1 cellular context compared by ENCODE assay signal in the genomic region with DNA sequence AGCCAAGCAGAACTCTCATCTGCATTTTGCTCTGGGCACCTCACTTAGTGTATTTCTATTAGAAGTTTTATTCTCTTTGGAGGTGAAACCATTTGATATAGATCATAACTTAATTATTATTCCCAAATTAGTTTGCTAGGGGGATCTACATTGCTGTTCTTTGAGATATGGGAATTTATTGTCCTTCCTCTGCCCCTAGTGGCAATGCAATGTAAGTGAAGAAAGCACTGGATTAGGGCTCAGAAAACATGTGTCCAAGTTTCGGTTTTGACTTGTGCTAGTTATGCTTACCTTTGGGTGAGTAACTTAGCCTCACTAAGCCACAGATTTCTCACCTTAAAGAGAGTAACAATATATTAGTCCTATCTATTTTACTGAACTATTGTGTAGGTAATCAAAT.
TF ChIP-seq lines count a peak whose summit lies in the region.

No MANE protein-coding gene starts in this region.

TF ChIP-seq in HepG2, 621 proteins besides CTCF, POLR2A, EP300 and RAD21:
- TF ChIP-seq SMC3 (IDR thresholded peaks at IDR 0.05; ENCODE audit: low read length) (peak; percentile 9; the same call in 1 of the 2 replicates), WIZ (CRISPR knock-in tag; IDR thresholded peaks at IDR 0.05) (no peak), STAG1 (CRISPR knock-in tag; IDR thresholded peaks at IDR 0.05) (peak; percentile 55), PRMT3 (CRISPR knock-in tag; IDR thresholded peaks at IDR 0.05; ENCODE audit: borderline replicate concordance, low read depth) (no peak)
- TF ChIP-seq, protein P1, sequence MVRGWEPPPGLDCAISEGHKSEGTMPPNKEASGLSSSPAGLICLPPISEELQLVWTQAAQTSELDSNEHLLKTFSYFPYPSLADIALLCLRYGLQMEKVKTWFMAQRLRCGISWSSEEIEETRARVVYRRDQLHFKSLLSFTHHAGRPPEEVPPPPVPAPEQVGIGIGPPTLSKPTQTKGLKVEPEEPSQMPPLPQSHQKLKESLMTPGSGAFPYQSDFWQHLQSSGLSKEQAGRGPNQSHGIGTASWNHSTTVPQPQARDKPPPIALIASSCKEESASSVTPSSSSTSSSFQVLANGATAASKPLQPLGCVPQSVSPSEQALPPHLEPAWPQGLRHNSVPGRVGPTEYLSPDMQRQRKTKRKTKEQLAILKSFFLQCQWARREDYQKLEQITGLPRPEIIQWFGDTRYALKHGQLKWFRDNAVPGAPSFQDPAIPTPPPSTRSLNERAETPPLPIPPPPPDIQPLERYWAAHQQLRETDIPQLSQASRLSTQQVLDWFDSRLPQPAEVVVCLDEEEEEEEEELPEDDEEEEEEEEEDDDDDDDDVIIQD (CRISPR knock-in tag; IDR thresholded peaks at IDR 0.05; ENCODE audit: low read depth) = peak; percentile 83; the same call in 1 of the 2 replicates
- TF ChIP-seq, protein P2, sequence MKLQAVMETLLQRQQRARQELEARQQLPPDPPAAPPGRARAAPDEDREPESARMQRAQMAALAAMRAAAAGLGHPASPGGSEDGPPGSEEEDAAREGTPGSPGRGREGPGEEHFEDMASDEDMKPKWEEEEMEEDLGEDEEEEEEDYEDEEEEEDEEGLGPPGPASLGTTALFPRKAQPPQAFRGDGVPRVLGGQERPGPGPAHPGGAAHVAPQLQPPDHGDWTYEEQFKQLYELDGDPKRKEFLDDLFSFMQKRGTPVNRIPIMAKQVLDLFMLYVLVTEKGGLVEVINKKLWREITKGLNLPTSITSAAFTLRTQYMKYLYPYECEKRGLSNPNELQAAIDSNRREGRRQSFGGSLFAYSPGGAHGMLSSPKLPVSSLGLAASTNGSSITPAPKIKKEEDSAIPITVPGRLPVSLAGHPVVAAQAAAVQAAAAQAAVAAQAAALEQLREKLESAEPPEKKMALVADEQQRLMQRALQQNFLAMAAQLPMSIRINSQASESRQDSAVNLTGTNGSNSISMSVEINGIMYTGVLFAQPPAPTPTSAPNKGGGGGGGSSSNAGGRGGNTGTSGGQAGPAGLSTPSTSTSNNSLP (IDR thresholded peaks at IDR 0.05; ENCODE audit: low read depth, low read length) = peak; percentile 66
